In the genomic region with DNA sequence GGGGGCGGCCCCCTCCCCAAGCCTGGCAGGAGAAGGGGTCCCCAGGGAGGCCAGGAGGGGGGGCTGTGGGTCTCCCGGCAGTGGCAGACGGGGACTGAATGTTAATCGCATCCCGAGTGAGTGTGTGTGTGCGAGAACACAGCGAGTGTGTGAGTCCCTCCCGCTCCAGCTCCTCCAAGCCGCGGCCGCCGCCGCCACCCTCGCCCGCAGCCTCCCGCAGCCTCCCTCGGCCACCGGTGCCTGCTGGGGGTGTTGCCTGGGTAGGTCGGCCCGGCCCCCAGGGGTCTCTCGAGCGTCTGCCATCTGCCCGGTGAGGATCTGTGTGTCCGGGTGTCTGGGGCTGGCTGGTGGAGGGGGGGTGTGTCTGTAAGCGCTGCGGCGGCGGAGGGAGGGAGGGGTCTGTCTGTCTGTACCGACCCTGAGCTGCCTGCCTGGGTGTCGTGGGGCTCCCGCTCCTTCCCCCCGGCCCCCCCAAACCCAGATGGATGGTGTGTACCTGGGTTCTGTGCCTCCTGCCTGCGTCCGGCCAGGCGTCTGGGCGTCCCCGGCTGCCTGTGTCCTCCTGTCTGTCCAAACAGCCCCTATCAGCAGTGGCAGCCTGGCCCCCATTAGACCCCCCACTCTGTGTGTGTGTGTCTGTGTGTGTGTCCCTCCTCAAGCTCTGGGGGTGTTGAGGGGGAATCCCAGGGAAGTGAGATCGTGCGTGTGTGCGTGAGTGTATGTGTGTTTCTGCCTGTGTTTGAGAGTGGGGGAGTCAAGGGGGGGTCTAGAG, we compare ENCODE assay signal across 8 cellular contexts. TPM values are rescaled to one million over a fixed set of nuclear protein-coding genes. Genes with fewer than 3 reads are reported as not detected.
A peak's percentile ranks its signal among the peaks of the same experiment; 100 is the strongest.
DNase-seq lines count a peak whose midpoint lies in the region; ATAC-seq and TF ChIP-seq lines count a peak whose summit lies in the region.

Gene GRIN2D, plus strand, starts transcription at position 110 of the 772 bp plus-strand sequence. CDS start 4,725 bp downstream, outside the sequence.

- H3K9me3 Mint-ChIP-seq in activated CD4-positive, alpha-beta T cell treated with anti-CD3 and anti-CD28 coated beads, Interleukin-2, amount 10 ng/mL, durations not matched to agents 24 days and 14 days: no peaks in the 10 kb centered on the region

- ATAC-seq in HG02981 (IDR thresholded peaks at IDR 0.05; ENCODE audit: unreplicated experiment): no peak
- ATAC-seq in HG02970 (IDR thresholded peaks at IDR 0.05; ENCODE audit: low FRiP score, unreplicated experiment): no peak

- no peak for TF ChIP-seq CTCF in RWPE1 (conservative IDR thresholded peaks at IDR 0.05; ENCODE audit: low read depth)

- H3K4me1 ChIP-seq in endocrine pancreas (ENCODE audit: control insufficient read depth, insufficient read depth, low read length) (no peaks in the 10 kb centered on the region), skeletal muscle satellite cell (ENCODE audit: control insufficient read depth, insufficient read depth, low read length) (peaks cover 15% of the 10 kb centered on the region)

- H3K4me3 ChIP-seq in endocrine pancreas (ENCODE audit: control insufficient read depth, insufficient read depth, low read length): no peak within 1 kb of the TSS
- no peak within 1 kb of the TSS for H3K4me3 ChIP-seq in skeletal muscle satellite cell (ENCODE audit: low read length)

- CTCF ChIA-PET in RWPE1 (lab: Yijun Ruan, JAX): no interaction called here

- intact Hi-C loops in activated CD4-positive, alpha-beta T cell treated with anti-CD3 and anti-CD28 coated beads, Interleukin-2, amount 10 ng/mL, durations not matched to agents 24 days and 14 days (cut with micrococcal nuclease): loop anchor here (5.0 kb wide), 1 partner anchor 99 kb away; no protein-coding TSS in a partner anchor

- peaks cover 47% of the 10 kb centered on the region for H3K27me3 Mint-ChIP-seq in activated CD4-positive, alpha-beta T cell treated with anti-CD3 and anti-CD28 coated beads, Interleukin-2, amount 10 ng/mL, durations not matched to agents 24 days and 14 days

- no peak within 1 kb of the TSS for H3K27ac Mint-ChIP-seq in activated CD4-positive, alpha-beta T cell treated with anti-CD3 and anti-CD28 coated beads, Interleukin-2, amount 10 ng/mL, durations not matched to agents 24 days and 14 days

- H3K27ac ChIP-seq in RWPE1: peak within 1 kb of the TSS; percentile 30; the same call in 1 of the 2 replicates

- H3K36me3 ChIP-seq in endocrine pancreas (ENCODE audit: control insufficient read depth, insufficient read depth, low read length) (no peaks in the 10 kb centered on the region), skeletal muscle satellite cell (ENCODE audit: insufficient read depth, low read length) (peaks cover 8% of the 10 kb centered on the region)

- H3K27me3 ChIP-seq in endocrine pancreas (ENCODE audit: control insufficient read depth, insufficient read depth, low read length) (peaks cover 3% of the 10 kb centered on the region), skeletal muscle satellite cell (ENCODE audit: control insufficient read depth, insufficient read depth, low read length) (peaks cover 49% of the 10 kb centered on the region)

- H3K36me3 Mint-ChIP-seq in activated CD4-positive, alpha-beta T cell treated with anti-CD3 and anti-CD28 coated beads, Interleukin-2, amount 10 ng/mL, durations not matched to agents 24 days and 14 days (ENCODE audit: low read depth): peaks cover 9% of the 10 kb centered on the region

- H3K4me1 Mint-ChIP-seq in activated CD4-positive, alpha-beta T cell treated with anti-CD3 and anti-CD28 coated beads, Interleukin-2, amount 10 ng/mL, durations not matched to agents 24 days and 14 days: peaks cover 27% of the 10 kb centered on the region

- H3K4me3 Mint-ChIP-seq in activated CD4-positive, alpha-beta T cell treated with anti-CD3 and anti-CD28 coated beads, Interleukin-2, amount 10 ng/mL, durations not matched to agents 24 days and 14 days: peak within 1 kb of the TSS; percentile 49

- H3K9ac ChIP-seq in endocrine pancreas (ENCODE audit: control insufficient read depth, insufficient read depth, low read length) (peak within 1 kb of the TSS; percentile 36), skeletal muscle satellite cell (ENCODE audit: low read depth, low read length) (no peak within 1 kb of the TSS)

- peak within 1 kb of the TSS; percentile 67 for H3K4me2 ChIP-seq in skeletal muscle satellite cell (ENCODE audit: low read length)

- peak; percentile 74 for DNase-seq in activated CD4-positive, alpha-beta T cell treated with anti-CD3 and anti-CD28 coated beads, Interleukin-2, amount 10 ng/mL, durations not matched to agents 24 days and 14 days
- no peak for DNase-seq in activated CD4-positive, alpha-beta T cell treated with anti-CD3 and anti-CD28 coated beads for 1 hour
- no peak for DNase-seq in RWPE1 (ENCODE audit: low spot score)
- DNase-seq in ureter (ENCODE audit: low spot score): no peak

- POLR2A ChIA-PET in RWPE1 (lab: Yijun Ruan, JAX; ENCODE audit: low non-redundant PET): no interaction called here

- no peaks in the 10 kb centered on the region for H3K9me3 ChIP-seq in endocrine pancreas (ENCODE audit: control insufficient read depth, low read length)
- H3K9me3 ChIP-seq in skeletal muscle satellite cell (replicated peaks; ENCODE audit: low read length): no peaks in the 10 kb centered on the region

RNA-seq across cellular contexts. Expression of gene GRIN2D, which starts in this region (rescaled TPM):
- total RNA-seq in activated CD4-positive, alpha-beta T cell treated with anti-CD3 and anti-CD28 coated beads, Interleukin-2, amount 10 ng/mL, durations not matched to agents 24 days and 14 days: 0.16 and 0.26 TPM in 2 replicates
- total RNA-seq in skeletal muscle satellite cell (2012; rRNA removed): 0.76 and 1.1 TPM in 2 replicates
- 0.86 TPM for total RNA-seq in ureter

Comparison
In these comparisons a context has a peak if more than half of its experiments do, and no peak if none do; other contexts are left out.
1. Peak in DNase-seq in activated CD4-positive, alpha-beta T cell treated with anti-CD3 and anti-CD28 coated beads, Interleukin-2, amount 10 ng/mL, durations not matched to agents 24 days and 14 days; RNA of the gene not detected or under 1 TPM.